8 cellular contexts compared by ENCODE assay signal in the genomic region with DNA sequence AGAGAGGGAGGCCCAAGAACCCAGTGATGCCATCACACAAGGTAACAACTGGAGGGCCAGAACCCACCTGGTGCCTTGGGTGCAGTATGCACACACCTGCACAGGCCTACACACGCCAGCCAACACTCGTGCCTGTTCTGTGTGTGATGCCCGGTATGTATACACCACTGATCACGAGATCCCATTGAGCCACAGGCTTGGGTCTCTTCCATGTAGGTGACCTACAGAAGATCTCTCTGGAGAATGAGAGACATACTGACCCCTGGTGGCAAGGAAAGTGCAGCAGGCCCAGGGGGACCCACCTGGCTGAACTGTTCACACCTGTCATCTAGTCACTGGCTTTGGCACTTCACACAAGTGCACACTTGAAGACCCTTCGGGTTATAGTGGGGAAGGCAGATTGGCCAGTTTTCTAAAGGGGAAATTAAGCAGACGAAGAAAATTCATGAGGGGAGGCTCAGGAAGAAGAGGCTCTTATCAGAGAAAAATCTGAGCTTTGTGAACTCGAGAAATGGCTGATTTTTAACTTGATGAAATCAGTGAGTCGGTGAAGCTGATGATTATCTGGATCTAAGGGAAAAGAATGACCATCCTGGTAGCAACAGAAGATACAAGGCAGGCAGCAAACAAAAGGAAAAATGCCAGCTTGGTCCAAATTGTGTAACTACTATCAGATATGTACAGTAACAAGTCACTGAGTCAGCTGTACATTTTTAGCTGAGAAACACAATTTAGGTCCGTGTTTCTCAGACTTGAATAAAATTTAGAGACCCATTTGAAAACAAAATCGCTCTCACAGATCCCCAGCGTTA.
DNase-seq lines count a peak whose midpoint lies in the region; ATAC-seq and TF ChIP-seq lines count a peak whose summit lies in the region.

No MANE protein-coding gene starts in this region.

- H3K9me3 ChIP-seq in DOHH2 (ENCODE audit: control insufficient read depth, insufficient read depth, low read length) = no peaks in the 10 kb centered on the region
- H3K9me3 ChIP-seq in HEK293 (ENCODE audit: control insufficient read depth, insufficient read depth, low read depth, low read length) = no peaks in the 10 kb centered on the region
- H3K9me3 ChIP-seq in smooth muscle cell (replicated peaks; ENCODE audit: low read depth) = no peaks in the 10 kb centered on the region

- ATAC-seq in GM21737 (IDR thresholded peaks at IDR 0.05; ENCODE audit: unreplicated experiment) = no peak

- H4K20me1 ChIP-seq in DOHH2 (ENCODE audit: control insufficient read depth, insufficient read depth, low read depth, low read length) (no peaks in the 10 kb centered on the region), smooth muscle cell (ENCODE audit: low read depth) (no peaks in the 10 kb centered on the region)

- H3K36me3 ChIP-seq in DOHH2 (ENCODE audit: control insufficient read depth, low read length) (no peaks in the 10 kb centered on the region), HEK293 (ENCODE audit: control insufficient read depth in 2 of 2, insufficient read depth in 1 of 2, low read length in 2 of 2) (peaks cover 0 to 51% of the 10 kb centered on the region in 2 experiments; a peak in 2 of 3 replicates), smooth muscle cell (ENCODE audit: low read depth) (no peaks in the 10 kb centered on the region)

- H3K4me3 ChIP-seq in DOHH2 (ENCODE audit: low read length) = no peak overlapping the region
- H3K4me3 ChIP-seq in HEK293 (ENCODE audit: low read depth, low read length) = no peak overlapping the region
- H3K4me3 ChIP-seq in fibroblast of pulmonary artery (replicated peaks; ENCODE audit: low read depth, low read length) = no peak overlapping the region
- no peak overlapping the region for H3K4me3 ChIP-seq in smooth muscle cell

- H3F3A ChIP-seq in DOHH2 (ENCODE audit: control insufficient read depth, insufficient read depth) = no peaks in the 10 kb centered on the region
- no peaks in the 10 kb centered on the region for H3F3A ChIP-seq in smooth muscle cell (ENCODE audit: low read depth)

- no peaks in the 10 kb centered on the region for H3K4me1 ChIP-seq in DOHH2 (ENCODE audit: control insufficient read depth, low read length)
- H3K4me1 ChIP-seq in HEK293 (ENCODE audit: control insufficient read depth, insufficient read depth, low read length) = no peaks in the 10 kb centered on the region
- no peaks in the 10 kb centered on the region for H3K4me1 ChIP-seq in smooth muscle cell (ENCODE audit: low read depth)

- WGBS in smooth muscle cell (ENCODE audit: low lambda C conversion rate) = 83% methylated on average over 11 of the region's 11 CpGs

- no peak overlapping the region for H3K9ac ChIP-seq in smooth muscle cell (ENCODE audit: low read depth)

- peak; percentile 72 for DNase-seq in NCI-H2196 (lab: John Stamatoyannopoulos, UW; ENCODE audit: unreplicated experiment)
- peak; percentile 7 for DNase-seq in activated CD8-positive, alpha-beta memory T cell treated with anti-CD3 and anti-CD28 coated beads, Interleukin-2, amount 50 U/mL, for 24 hours (ENCODE audit: extremely low read depth)
- DNase-seq in fibroblast of pulmonary artery (ENCODE audit: low read depth) = peak; percentile 18
- no peak for DNase-seq in smooth muscle cell (lab: John Stamatoyannopoulos, UW; ENCODE audit: unreplicated experiment)
- DNase-seq in superior temporal gyrus (ENCODE audit: extremely low spot score) = no peak

- POLR2A ChIA-PET in HEK293 (lab: Yijun Ruan, JAX) = no interaction called here

- H3K27ac ChIP-seq in DOHH2 (ENCODE audit: low read depth, low read length) (no peak overlapping the region), HEK293 (ENCODE audit: extremely low read depth, low read depth, low read length) (no peak overlapping the region), smooth muscle cell (ENCODE audit: low read depth) (peak overlapping the region; percentile 82)

- no peaks in the 10 kb centered on the region for H3K9me2 ChIP-seq in DOHH2 (replicated peaks; ENCODE audit: control insufficient read depth, low read length)

- H3K79me2 ChIP-seq in DOHH2 (ENCODE audit: control insufficient read depth, low read length) (no peaks in the 10 kb centered on the region), smooth muscle cell (ENCODE audit: low read depth) (no peaks in the 10 kb centered on the region)

- H3K27me3 ChIP-seq in DOHH2 (ENCODE audit: control insufficient read depth, low read length) (no peaks in the 10 kb centered on the region; the same call in 1 of the 2 replicates), smooth muscle cell (ENCODE audit: low read depth) (no peaks in the 10 kb centered on the region)

- CTCF ChIA-PET in HEK293 (lab: Yijun Ruan, JAX) = interaction anchor here (0.5 to 2.0 kb wide), 32 partner anchors 9 to 304 kb away, joined by 3 to 14 read pairs (median 3); partner anchors contain the start of genes HEBP2 and PBOV1

- TF ChIP-seq CTCF in DOHH2 (IDR thresholded peaks at IDR 0.05; ENCODE audit: low read depth, low read length, poor library complexity, severe bottlenecking) = peak; percentile 78
- peak; percentile 20; the same call in 1 of the 2 replicates for TF ChIP-seq CTCF in HEK293 (tag by site-specific recombination; IDR thresholded peaks at IDR 0.05)
- peak; percentile 51 for TF ChIP-seq CTCF in fibroblast of pulmonary artery (IDR thresholded peaks at IDR 0.05; ENCODE audit: low read length, missing control alignments)
- peak; percentile 36 for TF ChIP-seq CTCF in smooth muscle cell (IDR thresholded peaks at IDR 0.05; ENCODE audit: borderline replicate concordance, insufficient read depth, poor library complexity, severe bottlenecking)

- H3K4me2 ChIP-seq in DOHH2 (ENCODE audit: low read length) = no peak overlapping the region
- no peak overlapping the region for H3K4me2 ChIP-seq in smooth muscle cell

- no peak overlapping the region for H2AFZ ChIP-seq in smooth muscle cell (ENCODE audit: low read depth)

TF ChIP-seq in HEK293, 187 proteins besides CTCF, POLR2A, EP300 and RAD21:
- TF ChIP-seq ZSCAN23 (tag by site-specific recombination; IDR thresholded peaks at IDR 0.05) (no peak), ZNF18 (tag by site-specific recombination; IDR thresholded peaks at IDR 0.05) (peak; percentile 96)

Comparison
In these comparisons a context has a peak if more than half of its experiments do, and no peak if none do; other contexts are left out.
1. CTCF ChIP-seq: peak in every context shown above with its lines; median percentile 78 in DOHH2; 51 in fibroblast of pulmonary artery; 36 in smooth muscle cell; 20 in HEK293.
2. DNase-seq: peak in NCI-H2196 (single experiment), activated CD8-positive, alpha-beta memory T cell treated with anti-CD3 and anti-CD28 coated beads, Interleukin-2, amount 50 U/mL, for 24 hours (single experiment) and fibroblast of pulmonary artery (single experiment); none in smooth muscle cell (single experiment) and superior temporal gyrus (single experiment).